21 cellular contexts compared by ENCODE assay signal in genomic region chr6:107554918-107555317, GRCh38.
"Had no signal": no experiment of that assay in that cellular context is flagged by ENCODE, and none has a peak within 500 bp of the region (broad histone marks: within the 10 kb centered on the region; RNA-seq: fewer than 3 reads in every experiment).

No MANE protein-coding gene starts in this region.

- H3K36me3 Mint-ChIP-seq: immature natural killer cell; naive thymus-derived CD8-positive, alpha-beta T cell; WTC11 had no signal

- H3K27ac Mint-ChIP-seq: activated CD8-positive, alpha-beta T cell treated with anti-CD3 and anti-CD28 coated beads for 36 hours; activated T-helper 17 cell treated with anti-CD3 and anti-CD28 coated beads, Interleukin-2, amount 50 U/mL, for 72 hours; effector memory CD8-positive, alpha-beta T cell; immature natural killer cell; naive thymus-derived CD8-positive, alpha-beta T cell; WTC11 had no signal

- H3K4me1 ChIP-seq: colonic mucosa, tibial nerve had no signal

- H3K4me3 ChIP-seq: colonic mucosa, heart left ventricle, spleen, tibial nerve had no signal

- H3K4me3 Mint-ChIP-seq: activated CD8-positive, alpha-beta T cell treated with anti-CD3 and anti-CD28 coated beads for 36 hours; activated T-cell treated with anti-CD3 and anti-CD28 coated beads, Interleukin-2, amount 50 U/mL, for 4 hours; activated T-helper 17 cell treated with anti-CD3 and anti-CD28 coated beads, Interleukin-2, amount 50 U/mL, for 72 hours; effector memory CD8-positive, alpha-beta T cell; immature natural killer cell; naive thymus-derived CD8-positive, alpha-beta T cell; WTC11 had no signal

- H3K36me3 ChIP-seq: colonic mucosa, spleen, tibial nerve had no signal

- DNase-seq: activated CD4-positive, alpha-beta T cell treated with anti-CD3 and anti-CD28 coated beads, Interleukin-2, amount 50 U/mL, for 1 hour; activated CD8-positive, alpha-beta T cell treated with anti-CD3 and anti-CD28 coated beads for 36 hours; activated gamma-delta T cell treated with Interleukin-2 at 50 U/mL for 16 hours; activated naive CD4-positive, alpha-beta T cell treated with anti-CD3 and anti-CD28 coated beads, Interleukin-2, amount 50 U/mL, for 16 hours; activated T-cell treated with anti-CD3 and anti-CD28 coated beads, Interleukin-2, amount 50 U/mL, for 4 hours; amniotic stem cell; central memory CD4-positive, alpha-beta T cell; colonic mucosa; effector memory CD8-positive, alpha-beta T cell; foreskin fibroblast; heart left ventricle; immature natural killer cell; midbrain; naive thymus-derived CD8-positive, alpha-beta T cell; right cardiac atrium; spleen; stimulated activated naive CD4-positive, alpha-beta T cell; T-helper 2 cell had no signal

- H3K4me1 Mint-ChIP-seq: activated T-helper 17 cell treated with anti-CD3 and anti-CD28 coated beads, Interleukin-2, amount 50 U/mL, for 72 hours; immature natural killer cell had no signal

- H3K9me3 Mint-ChIP-seq: activated CD8-positive, alpha-beta T cell treated with anti-CD3 and anti-CD28 coated beads for 36 hours; activated T-cell treated with anti-CD3 and anti-CD28 coated beads, Interleukin-2, amount 50 U/mL, for 4 hours; activated T-helper 17 cell treated with anti-CD3 and anti-CD28 coated beads, Interleukin-2, amount 50 U/mL, for 72 hours; effector memory CD8-positive, alpha-beta T cell; immature natural killer cell; naive thymus-derived CD8-positive, alpha-beta T cell; WTC11 had no signal

- H3K27me3 ChIP-seq: colonic mucosa, heart left ventricle, spleen, tibial nerve had no signal

- H3K27ac ChIP-seq: colonic mucosa, heart left ventricle, spleen, tibial nerve had no signal

- H3K9me3 ChIP-seq: colonic mucosa, heart left ventricle, spleen, tibial nerve had no signal
